Comparison of ENCODE assay signal across 1 cellular context in genomic region chr22:39515266-39516050, GRCh38.
TF ChIP-seq lines count a peak whose summit lies in the region.

No MANE protein-coding gene starts in this region.

TF ChIP-seq in HepG2, 621 proteins besides CTCF, POLR2A, EP300 and RAD21:
- TF ChIP-seq RBM22 (optimal IDR thresholded peaks at IDR 0.05; ENCODE audit: low read length) (peak; percentile 54), RBFOX2 (IDR thresholded peaks at IDR 0.05; ENCODE audit: low read depth, low read length) (0 out of 2 replicates have a peak, but pooled peaks have one; percentile 9), KLF6 (CRISPR knock-in tag; IDR thresholded peaks at IDR 0.05) (no peak), ZNF747 (CRISPR knock-in tag; IDR thresholded peaks at IDR 0.05; ENCODE audit: borderline replicate concordance) (no peak), ZNF768 (CRISPR knock-in tag; IDR thresholded peaks at IDR 0.05) (no peak)
